ENCODE assay signal across 15 cellular contexts in genomic region chr11:114321621-114322257, GRCh38. TPM values are rescaled to one million over a fixed set of nuclear protein-coding genes. Genes with fewer than 3 reads are reported as not detected.
A peak's percentile ranks its signal among the peaks of the same experiment; 100 is the strongest.
DNase-seq lines count a peak whose midpoint lies in the region; ATAC-seq, FAIRE-seq and TF ChIP-seq lines count a peak whose summit lies in the region.
"Had no signal": no experiment of that assay in that cellular context is flagged by ENCODE, and none has a peak within 500 bp of the region (broad histone marks: within the 10 kb centered on the region; RNA-seq: fewer than 3 reads in every experiment).

No MANE protein-coding gene starts in this region.

- H2BK5ac ChIP-seq in mesendoderm (ENCODE audit: low read length): no peak overlapping the region

- H3K79me2 ChIP-seq in fibroblast of lung (ENCODE audit: control insufficient read depth, insufficient read depth, low read length): no peaks in the 10 kb centered on the region
- no peaks in the 10 kb centered on the region for H3K79me2 ChIP-seq in mesendoderm (ENCODE audit: control insufficient read depth, insufficient read depth, low read length)

- peaks cover 34% of the 10 kb centered on the region for H3K4me1 Mint-ChIP-seq in activated T-cell treated with anti-CD3 and anti-CD28 coated beads, Interleukin-2, amount 50 U/mL, for 4 hours (ENCODE audit: low read depth)
- H3K4me1 Mint-ChIP-seq: activated B cell treated with CpG ODN at 0.5 μM for 24 hours; stimulated activated naive B cell treated with anti-CD40 and anti-IgM and Interleukin-4, amounts not matched to agents 10 μg/mL and 1 μg/mL and 100 μg/mL, for 72 hours had no signal

- no CpG with 5 or more reads among the region's 6 CpGs for WGBS in mesendoderm (ENCODE audit: extremely low coverage, insufficient coverage, low lambda C conversion rate)

- no peak overlapping the region for H3K4me2 ChIP-seq in fibroblast of lung (ENCODE audit: extremely low read depth, insufficient read depth, low read length)
- H3K4me2 ChIP-seq in mesendoderm (ENCODE audit: low read length): no peak overlapping the region

- H3K23ac ChIP-seq in mesendoderm (ENCODE audit: low read length): no peak overlapping the region

- ATAC-seq in GM18511 (IDR thresholded peaks at IDR 0.05; ENCODE audit: unreplicated experiment): no peak
- no peak for ATAC-seq in activated T-cell treated with anti-CD3 and anti-CD28 coated beads, Interleukin-2, amount 50 U/mL, for 4 hours
- ATAC-seq: stimulated activated naive B cell treated with anti-CD40 and anti-IgM and Interleukin-4, amounts not matched to agents 10 μg/mL and 1 μg/mL and 100 μg/mL, for 72 hours had no signal

- H3K36me3 Mint-ChIP-seq in activated T-cell treated with anti-CD3 and anti-CD28 coated beads, Interleukin-2, amount 50 U/mL, for 4 hours (ENCODE audit: insufficient read depth): peaks cover 3% of the 10 kb centered on the region
- H3K36me3 Mint-ChIP-seq: stimulated activated naive B cell treated with anti-CD40 and anti-IgM and Interleukin-4, amounts not matched to agents 10 μg/mL and 1 μg/mL and 100 μg/mL, for 72 hours had no signal

- no peak for TF ChIP-seq POLR2A in GM12891 (IDR thresholded peaks at IDR 0.05; ENCODE audit: low read depth, low read length)

- H3K36me3 ChIP-seq in fibroblast of lung (ENCODE audit: control insufficient read depth, insufficient read depth, low read length) (no peaks in the 10 kb centered on the region), mesendoderm (ENCODE audit: control insufficient read depth, insufficient read depth, low read length) (no peaks in the 10 kb centered on the region)
- H3K36me3 ChIP-seq: left lung had no signal

- H3K9me3 Mint-ChIP-seq in activated T-cell treated with anti-CD3 and anti-CD28 coated beads, Interleukin-2, amount 50 U/mL, for 4 hours: no peaks in the 10 kb centered on the region

- H4K5ac ChIP-seq in mesendoderm (ENCODE audit: low read length): no peak overlapping the region

- DNase-seq in EH (ENCODE audit: low read depth) (peak; percentile 89), RPMI7951 (ENCODE audit: low read depth) (peak; percentile 82), fibroblast of lung (ENCODE audit: low read depth in 2 of 2) (peak; percentile 82 to 94), skeletal muscle cell (ENCODE audit: low read depth) (peak; percentile 83), GM12891 (ENCODE audit: insufficient read length, low spot score) (no peak), mesendoderm (no peak)
- DNase-seq in activated T-cell treated with anti-CD3 and anti-CD28 coated beads, Interleukin-2, amount 50 U/mL, for 4 hours: no peak
- DNase-seq: activated B cell treated with CpG ODN at 0.5 μM for 24 hours; caudate nucleus; left lung; NCI-H446 treated with DMSO at 0.1 percent for 48 hours; SIG-M5; stimulated activated naive B cell treated with anti-CD40 and anti-IgM and Interleukin-4, amounts not matched to agents 10 μg/mL and 1 μg/mL and 100 μg/mL, for 72 hours had no signal

- H3K56ac ChIP-seq in mesendoderm (ENCODE audit: low read length): no peak overlapping the region

- no peak overlapping the region for H2BK15ac ChIP-seq in mesendoderm (replicated peaks; ENCODE audit: low read depth)

- no peak overlapping the region for H3K4ac ChIP-seq in mesendoderm (ENCODE audit: low read depth, low read length)

- H3K27me3 Mint-ChIP-seq in activated T-cell treated with anti-CD3 and anti-CD28 coated beads, Interleukin-2, amount 50 U/mL, for 4 hours (ENCODE audit: low read depth): peaks cover 8% of the 10 kb centered on the region

- no peak overlapping the region for H3K4me3 Mint-ChIP-seq in activated T-cell treated with anti-CD3 and anti-CD28 coated beads, Interleukin-2, amount 50 U/mL, for 4 hours
- H3K4me3 Mint-ChIP-seq: activated B cell treated with CpG ODN at 0.5 μM for 24 hours; stimulated activated naive B cell treated with anti-CD40 and anti-IgM and Interleukin-4, amounts not matched to agents 10 μg/mL and 1 μg/mL and 100 μg/mL, for 72 hours had no signal

- no peak overlapping the region for H2AK5ac ChIP-seq in mesendoderm (ENCODE audit: low read length)

- H3K9me3 ChIP-seq in fibroblast of lung (ENCODE audit: control insufficient read depth, insufficient read depth, low read depth, low read length): no peaks in the 10 kb centered on the region
- H3K9me3 ChIP-seq: left lung had no signal

- H3K4me3 ChIP-seq in fibroblast of lung (replicated peaks in 1 of 4; ENCODE audit: control extremely low read depth in 1 of 4, insufficient read depth in 1 of 4, low read depth in 3 of 4, low read length in 4 of 4) (no peak overlapping the region), skeletal muscle cell (ENCODE audit: low read depth, low read length) (no peak overlapping the region), mesendoderm (ENCODE audit: low read length) (no peak overlapping the region)
- H3K4me3 ChIP-seq: left lung had no signal

- H4K20me1 ChIP-seq in fibroblast of lung (ENCODE audit: control insufficient read depth, extremely low read depth, insufficient read depth, low read length): no peaks in the 10 kb centered on the region

- no peak overlapping the region for H2AFZ ChIP-seq in fibroblast of lung (ENCODE audit: low read length)

- H3K27me3 ChIP-seq in fibroblast of lung (ENCODE audit: control insufficient read depth, insufficient read depth, low read length) (no peaks in the 10 kb centered on the region), mesendoderm (ENCODE audit: insufficient read depth, low read length, poor library complexity) (no peaks in the 10 kb centered on the region)
- H3K27me3 ChIP-seq: left lung had no signal

- no peak for TF ChIP-seq CTCF in fibroblast of lung (conservative IDR thresholded peaks at IDR 0.05 in 1 of 2, IDR thresholded peaks at IDR 0.05 in 1 of 2; ENCODE audit: low read depth in 1 of 2, low read length in 2 of 2)

- H3K9ac ChIP-seq in fibroblast of lung (ENCODE audit: insufficient read depth, low read length): no peak overlapping the region
- no peak overlapping the region for H3K9ac ChIP-seq in mesendoderm (ENCODE audit: low read length)

- H3K27ac ChIP-seq in fibroblast of lung (ENCODE audit: insufficient read depth, low read length) (no peak overlapping the region), mesendoderm (ENCODE audit: low read depth, low read length) (no peak overlapping the region)

- no peaks in the 10 kb centered on the region for H3K79me1 ChIP-seq in mesendoderm (ENCODE audit: low read length)

- FAIRE-seq in GM12891 (lab: Jason Lieb, UNC): no peak
- FAIRE-seq: D721Med had no signal

- peaks cover 4% of the 10 kb centered on the region for H3K4me1 ChIP-seq in fibroblast of lung (ENCODE audit: control insufficient read depth, extremely low read depth, insufficient read depth, low read length)
- H3K4me1 ChIP-seq in mesendoderm (ENCODE audit: control insufficient read depth, low read depth, low read length): no peaks in the 10 kb centered on the region

- H4K8ac ChIP-seq in mesendoderm (ENCODE audit: low read depth, low read length): no peak overlapping the region

- no peak overlapping the region for H3K18ac ChIP-seq in mesendoderm (ENCODE audit: low read length)

- no peak overlapping the region for H2BK120ac ChIP-seq in mesendoderm (ENCODE audit: low read depth, low read length)

TF ChIP-seq in GM12891, 5 proteins besides CTCF, POLR2A, EP300 and RAD21:
- TF ChIP-seq SPI1 (IDR thresholded peaks at IDR 0.05; ENCODE audit: low read depth, low read length): no peak
- TF ChIP-seq POLR2AphosphoS5 (IDR thresholded peaks at IDR 0.05; ENCODE audit: low read depth, low read length): no peak
- TF ChIP-seq TAF1 (IDR thresholded peaks at IDR 0.05; ENCODE audit: low read depth, low read length): no peak
- no peak for TF ChIP-seq PAX5 (IDR thresholded peaks at IDR 0.05; ENCODE audit: insufficient read depth, low read length, severe bottlenecking)
- TF ChIP-seq POU2F2 (IDR thresholded peaks at IDR 0.05; ENCODE audit: low read depth, low read length): no peak

RNA-seq across cellular contexts. Expression of gene NNMT, which starts 25.5 kb away (rescaled TPM):
- total RNA-seq in RPMI7951 (2014; rRNA removed; shearing (Covaris generic)): 344 and 368 TPM in 2 replicates
- total RNA-seq in fibroblast of lung: 639 and 883 TPM in 2 replicates
- 156 and 194 TPM in 2 replicates for polyA plus RNA-seq in fibroblast of lung
- polyA plus RNA-seq in fibroblast of lung (2012): 294 and 362 TPM in 2 replicates
- polyA minus RNA-seq in fibroblast of lung (ENCODE audit: low replicate concordance): 75.9 and 108 TPM in 2 replicates
- total RNA-seq in activated T-cell treated with anti-CD3 and anti-CD28 coated beads, Interleukin-2, amount 50 U/mL, for 4 hours: under 1 TPM in 2 of 3 donors, not detected in 1; 0.23 to 0.61 TPM
- polyA plus RNA-seq in GM12891 (2012; ENCODE audit: low read depth, missing spikeins): not detected
- 0.17 TPM for polyA plus RNA-seq in mesendoderm (2013, experiment 1 of 2)
- polyA plus RNA-seq in mesendoderm (2013, experiment 2 of 2): 0.10 TPM
- total RNA-seq: activated B cell treated with CpG ODN at 0.5 μM for 24 hours had no signal

Comparison
In these comparisons a context has a peak if more than half of its experiments do, and no peak if none do; other contexts are left out.
1. DNase-seq: peak in EH (single experiment), RPMI7951 (single experiment), fibroblast of lung (2 of 2) and skeletal muscle cell (single experiment); none in activated T-cell treated with anti-CD3 and anti-CD28 coated beads, Interleukin-2, amount 50 U/mL, for 4 hours (single experiment), GM12891 (single experiment) and mesendoderm (single experiment).
2. RNA of gene NNMT, which starts 25.5 kb away (total RNA-seq): 639 to 883 TPM in fibroblast of lung and 344 to 368 TPM in RPMI7951; 0.23 to 0.61 TPM in activated T-cell treated with anti-CD3 and anti-CD28 coated beads, Interleukin-2, amount 50 U/mL, for 4 hours; every median in the first group is over 100 times any median in the second.